1 cellular context compared by ENCODE assay signal in the genomic region with DNA sequence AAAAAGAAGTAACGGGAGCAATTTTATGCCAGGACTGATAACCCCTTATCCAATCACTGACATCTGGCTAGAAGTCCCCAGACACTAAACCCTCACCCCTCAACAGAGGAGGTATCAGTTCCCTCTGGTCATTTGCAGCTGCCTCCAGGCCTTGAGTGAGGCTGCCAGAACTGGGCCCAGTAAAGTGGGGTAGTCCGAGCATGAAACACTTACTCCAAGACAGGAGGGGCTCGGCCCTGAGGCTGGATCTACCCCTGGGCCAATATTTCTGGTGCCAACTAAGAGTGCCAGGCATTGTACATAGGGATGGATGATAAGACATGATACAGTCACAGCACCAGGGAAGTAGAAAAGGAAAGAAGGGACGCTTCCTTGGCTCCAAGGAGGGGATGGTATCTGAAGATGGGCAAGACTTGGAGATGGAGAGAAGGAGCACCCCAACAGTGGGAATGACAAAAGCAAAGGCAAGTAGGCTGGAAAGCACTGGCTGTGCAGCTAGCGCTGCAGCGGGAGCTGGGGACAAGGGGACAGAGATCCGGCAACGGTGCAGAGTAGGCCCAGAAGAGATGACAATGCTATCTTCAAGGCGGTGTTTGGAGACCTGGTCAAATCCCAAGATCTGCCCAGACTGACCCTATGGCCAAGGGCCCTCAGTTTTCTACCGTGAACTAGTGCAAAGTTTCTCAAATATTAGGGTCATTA.
TF ChIP-seq lines count a peak whose summit lies in the region.

No MANE protein-coding gene starts in this region.

TF ChIP-seq in neural cell, 6 proteins besides CTCF, POLR2A, EP300 and RAD21 (continued from another document):
- TF ChIP-seq, protein P1, sequence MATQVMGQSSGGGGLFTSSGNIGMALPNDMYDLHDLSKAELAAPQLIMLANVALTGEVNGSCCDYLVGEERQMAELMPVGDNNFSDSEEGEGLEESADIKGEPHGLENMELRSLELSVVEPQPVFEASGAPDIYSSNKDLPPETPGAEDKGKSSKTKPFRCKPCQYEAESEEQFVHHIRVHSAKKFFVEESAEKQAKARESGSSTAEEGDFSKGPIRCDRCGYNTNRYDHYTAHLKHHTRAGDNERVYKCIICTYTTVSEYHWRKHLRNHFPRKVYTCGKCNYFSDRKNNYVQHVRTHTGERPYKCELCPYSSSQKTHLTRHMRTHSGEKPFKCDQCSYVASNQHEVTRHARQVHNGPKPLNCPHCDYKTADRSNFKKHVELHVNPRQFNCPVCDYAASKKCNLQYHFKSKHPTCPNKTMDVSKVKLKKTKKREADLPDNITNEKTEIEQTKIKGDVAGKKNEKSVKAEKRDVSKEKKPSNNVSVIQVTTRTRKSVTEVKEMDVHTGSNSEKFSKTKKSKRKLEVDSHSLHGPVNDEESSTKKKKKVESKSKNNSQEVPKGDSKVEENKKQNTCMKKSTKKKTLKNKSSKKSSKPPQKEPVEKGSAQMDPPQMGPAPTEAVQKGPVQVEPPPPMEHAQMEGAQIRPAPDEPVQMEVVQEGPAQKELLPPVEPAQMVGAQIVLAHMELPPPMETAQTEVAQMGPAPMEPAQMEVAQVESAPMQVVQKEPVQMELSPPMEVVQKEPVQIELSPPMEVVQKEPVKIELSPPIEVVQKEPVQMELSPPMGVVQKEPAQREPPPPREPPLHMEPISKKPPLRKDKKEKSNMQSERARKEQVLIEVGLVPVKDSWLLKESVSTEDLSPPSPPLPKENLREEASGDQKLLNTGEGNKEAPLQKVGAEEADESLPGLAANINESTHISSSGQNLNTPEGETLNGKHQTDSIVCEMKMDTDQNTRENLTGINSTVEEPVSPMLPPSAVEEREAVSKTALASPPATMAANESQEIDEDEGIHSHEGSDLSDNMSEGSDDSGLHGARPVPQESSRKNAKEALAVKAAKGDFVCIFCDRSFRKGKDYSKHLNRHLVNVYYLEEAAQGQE (IDR thresholded peaks at IDR 0.05; ENCODE audit: borderline replicate concordance), result no peak
- TF ChIP-seq EZH2 (IDR thresholded peaks at IDR 0.05; ENCODE audit: borderline replicate concordance, insufficient read depth, low read length, poor library complexity, severe bottlenecking) (no peak), SMC3 (conservative IDR thresholded peaks at IDR 0.05; ENCODE audit: poor library complexity) (no peak), TAF1 (IDR thresholded peaks at IDR 0.05; ENCODE audit: low read depth) (no peak)
TF ChIP-seq in neural cell: peak in this region for 0.
